ENCODE assay signal across 35 cellular contexts in genomic region chr17:45855691-45856315, GRCh38. TPM values are rescaled to one million over a fixed set of nuclear protein-coding genes. Genes with fewer than 3 reads are reported as not detected.
"Had no signal": no experiment of that assay in that cellular context is flagged by ENCODE, and none has a peak within 500 bp of the region (broad histone marks: within the 10 kb centered on the region; RNA-seq: fewer than 3 reads in every experiment).

No MANE protein-coding gene starts in this region.

- H3K27me3 ChIP-seq: thyroid gland had no signal

- H3K4me2 ChIP-seq: smooth muscle cell had no signal

- FAIRE-seq: colon, endometrium, keratinocyte had no signal

- ATAC-seq: activated CD4-positive, alpha-beta T cell treated with anti-CD3 and anti-CD28 coated beads for 36 hours; activated CD8-positive, alpha-beta memory T cell treated with anti-CD3 and anti-CD28 coated beads, Interleukin-2, amount 10 ng/mL, durations not matched to agents 7 days and 5 days; activated CD8-positive, alpha-beta T cell treated with anti-CD3 and anti-CD28 coated beads, Interleukin-2, amount 10 ng/mL, durations not matched to agents 7 days and 5 days; activated naive CD8-positive, alpha-beta T cell treated with anti-CD3 and anti-CD28 coated beads, Interleukin-2, amount 50 U/mL, for 24 hours; gastroesophageal sphincter; left cardiac atrium; left ventricle myocardium superior; mucosa of descending colon; stimulated activated naive B cell treated with anti-CD40 and anti-IgM and Interleukin-4, amounts not matched to agents 10 μg/mL and 1 μg/mL and 100 μg/mL, for 72 hours had no signal

- H3K9me3 ChIP-seq: esophagus squamous epithelium, gastroesophageal sphincter, mucosa of descending colon, prostate gland, stomach, thyroid gland, upper lobe of left lung had no signal

- H3K36me3 ChIP-seq: esophagus squamous epithelium, gastroesophageal sphincter, prostate gland, stomach, thyroid gland, upper lobe of left lung had no signal

- DNase-seq: activated CD4-positive, alpha-beta T cell treated with anti-CD3 and anti-CD28 coated beads for 36 hours; activated CD4-positive, CD25-positive, alpha-beta regulatory T cell; activated CD8-positive, alpha-beta memory T cell treated with anti-CD3 and anti-CD28 coated beads, Interleukin-2, amount 10 ng/mL, durations not matched to agents 7 days and 5 days; activated CD8-positive, alpha-beta T cell treated with anti-CD3 and anti-CD28 coated beads, Interleukin-2, amount 10 ng/mL, durations not matched to agents 7 days and 5 days; activated naive CD8-positive, alpha-beta T cell treated with anti-CD3 and anti-CD28 coated beads, Interleukin-2, amount 50 U/mL, for 24 hours; activated T-cell treated with anti-CD3 and anti-CD28 coated beads, Interleukin-2, amount 50 U/mL, for 48 hours; amygdala; effector CD8-positive, alpha-beta T cell; esophagus squamous epithelium; head of caudate nucleus; hippocampal formation; left cardiac atrium; left ventricle myocardium superior; mucosa of descending colon; retina; stimulated activated CD4-positive, alpha-beta T cell treated with anti-CD3 and anti-CD28 coated beads, Interleukin-1b, Interleukin-23, amount 100 ng/mL, for 48 hours; stimulated activated CD4-positive, alpha-beta T cell treated with anti-CD3 and anti-CD28 coated beads, Interleukin-4, amount 100 ng/mL, for 4 hours; stimulated activated naive B cell treated with anti-CD40 and anti-IgM and Interleukin-4, amounts not matched to agents 10 μg/mL and 1 μg/mL and 100 μg/mL, for 72 hours; stomach; thyroid gland; upper lobe of left lung had no signal

- H3K27ac ChIP-seq: epithelial cell of prostate, esophagus squamous epithelium, gastroesophageal sphincter, prostate gland, stomach, thyroid gland, upper lobe of left lung had no signal

- H3K4me1 ChIP-seq: prostate gland, thyroid gland, upper lobe of left lung had no signal

- H3K4me3 ChIP-seq: esophagus squamous epithelium, gastroesophageal sphincter, mucosa of descending colon, prostate gland, smooth muscle cell, stomach, thyroid gland, upper lobe of left lung had no signal

RNA-seq across cellular contexts. Expression of gene SPPL2C, which starts 11.1 kb away (rescaled TPM):
- total RNA-seq: activated CD4-positive, alpha-beta T cell treated with anti-CD3 and anti-CD28 coated beads for 36 hours; activated CD8-positive, alpha-beta memory T cell treated with anti-CD3 and anti-CD28 coated beads, Interleukin-2, amount 10 ng/mL, durations not matched to agents 7 days and 5 days; activated CD8-positive, alpha-beta T cell treated with anti-CD3 and anti-CD28 coated beads, Interleukin-2, amount 10 ng/mL, durations not matched to agents 7 days and 5 days; activated T-helper 2 cell treated with anti-CD3 and anti-CD28 coated beads, Interferon-gamma antibody, Interleukin-2, Interleukin-4, amounts not matched to agents 10 μg/mL and 5 μg/mL and 100 μg/mL, durations not matched to agents 14 hours and 24 hours and 36 hours; dermis microvascular lymphatic vessel endothelial cell; esophagus squamous epithelium; gastroesophageal sphincter; left cardiac atrium; left ventricle myocardium superior; lung microvascular endothelial cell; mesenteric fat pad; mucosa of descending colon; myocyte; osteocyte; smooth muscle cell; stomach; T-helper 2 cell treated with Interferon-gamma antibody and Interleukin-4, amounts not matched to agents 100 ng/mL and 5 ng/mL, for 36 hours; upper lobe of left lung had no signal
- polyA plus RNA-seq: keratinocyte, smooth muscle cell, stomach had no signal

RNA-seq across cellular contexts. Expression of gene MAPT, which starts 38.6 kb away (rescaled TPM):
- total RNA-seq: dermis microvascular lymphatic vessel endothelial cell had no signal
